Comparison of ENCODE assay signal across 8 cellular contexts in genomic region chr5:91162534-91163381, GRCh38.
DNase-seq lines count a peak whose midpoint lies in the region; ATAC-seq and TF ChIP-seq lines count a peak whose summit lies in the region.

No MANE protein-coding gene starts in this region.

- no peaks in the 10 kb centered on the region for H3K27me3 Mint-ChIP-seq in natural killer cell (ENCODE audit: low read depth in 2 of 2)
- no peaks in the 10 kb centered on the region for H3K27me3 Mint-ChIP-seq in stimulated activated naive CD8-positive, alpha-beta T cell treated with anti-CD3 and anti-CD28 coated beads, Interleukin-15, amount 100 ng/mL, for 72 hours

- intact Hi-C loops in natural killer cell (cut with micrococcal nuclease): loop anchor here (1.0 to 10.0 kb wide), 4 partner anchors 122 to 218 kb away; no protein-coding TSS in a partner anchor

- peak overlapping the region; percentile 79 to 91 for H3K27ac Mint-ChIP-seq in natural killer cell
- H3K27ac Mint-ChIP-seq in stimulated activated naive CD8-positive, alpha-beta T cell treated with anti-CD3 and anti-CD28 coated beads, Interleukin-15, amount 100 ng/mL, for 72 hours: peak overlapping the region in 1 of 2 donors; percentile 67

- H3K27ac ChIP-seq in epithelial cell of prostate: peak overlapping the region; percentile 72

- H3K36me3 Mint-ChIP-seq in natural killer cell: no peaks in the 10 kb centered on the region

- peak; percentile 87 for DNase-seq in EL
- peak; percentile 76 for DNase-seq in LoVo (ENCODE audit: low spot score)
- peak; percentile 20 to 65 for DNase-seq in activated CD4-positive, alpha-beta T cell treated with anti-CD3 and anti-CD28 coated beads, Interleukin-2, amount 50 U/mL, for 24 hours (ENCODE audit: low read depth in 1 of 2, low spot score in 1 of 2)
- peak; percentile 95 for DNase-seq in epithelial cell of prostate (ENCODE audit: low read depth, low spot score)
- peak; percentile 62 for DNase-seq in natural killer cell
- peak; percentile 68 to 83 for DNase-seq in stimulated activated naive CD8-positive, alpha-beta T cell treated with anti-CD3 and anti-CD28 coated beads, Interleukin-15, amount 100 ng/mL, for 72 hours
- no peak for DNase-seq in G401 (ENCODE audit: low spot score)

- TF ChIP-seq CTCF in natural killer cell (IDR thresholded peaks at IDR 0.05): no peak

- H3K9me3 Mint-ChIP-seq in natural killer cell: no peaks in the 10 kb centered on the region
- no peaks in the 10 kb centered on the region for H3K9me3 Mint-ChIP-seq in stimulated activated naive CD8-positive, alpha-beta T cell treated with anti-CD3 and anti-CD28 coated beads, Interleukin-15, amount 100 ng/mL, for 72 hours

- H3K4me3 Mint-ChIP-seq in natural killer cell: peak overlapping the region; percentile 33
- H3K4me3 Mint-ChIP-seq in stimulated activated naive CD8-positive, alpha-beta T cell treated with anti-CD3 and anti-CD28 coated beads, Interleukin-15, amount 100 ng/mL, for 72 hours: peak overlapping the region; percentile 33 to 44

- peaks cover 28% of the 10 kb centered on the region in 2 donors for H3K4me1 Mint-ChIP-seq in natural killer cell
- peaks cover 36% of the 10 kb centered on the region for H3K4me1 Mint-ChIP-seq in stimulated activated naive CD8-positive, alpha-beta T cell treated with anti-CD3 and anti-CD28 coated beads, Interleukin-15, amount 100 ng/mL, for 72 hours

- peak; percentile 99 for ATAC-seq in GM21825 (IDR thresholded peaks at IDR 0.05; ENCODE audit: unreplicated experiment)
- peak; percentile 90 to 98 (median 95) for ATAC-seq in natural killer cell
- peak; percentile 100 for ATAC-seq in stimulated activated naive CD8-positive, alpha-beta T cell treated with anti-CD3 and anti-CD28 coated beads, Interleukin-15, amount 100 ng/mL, for 72 hours

- in situ Hi-C loops in G401 (cut with HindIII; ENCODE audit: low sequenced_read_pairs): no loop called here
